13 cellular contexts compared by ENCODE assay signal in genomic region chr2:88602022-88602421, GRCh38. TPM values are rescaled to one million over a fixed set of nuclear protein-coding genes. Genes with fewer than 3 reads are reported as not detected.
DNase-seq lines count a peak whose midpoint lies in the region; ATAC-seq, FAIRE-seq and TF ChIP-seq lines count a peak whose summit lies in the region.
"Had no signal": no experiment of that assay in that cellular context is flagged by ENCODE, and none has a peak within 500 bp of the region (broad histone marks: within the 10 kb centered on the region; RNA-seq: fewer than 3 reads in every experiment).

No MANE protein-coding gene starts in this region.

- H3K27me3 Mint-ChIP-seq in IgD-negative memory B cell (peaks cover 1% of the 10 kb centered on the region), chondrocyte (ENCODE audit: low read depth) (no peaks in the 10 kb centered on the region)

- TF ChIP-seq CTCF in chondrocyte (IDR thresholded peaks at IDR 0.05) (no peak), smooth muscle cell (IDR thresholded peaks at IDR 0.05; ENCODE audit: borderline replicate concordance, insufficient read depth, poor library complexity, severe bottlenecking) (no peak)

- no peak overlapping the region for H3K4me3 ChIP-seq in smooth muscle cell

- peak overlapping the region; percentile 70 for H3K4me2 ChIP-seq in smooth muscle cell

- H3K4me3 Mint-ChIP-seq in IgD-negative memory B cell, result peak overlapping the region in 3 of 4 donors; percentile 37 to 88 (median 52)
- no peak overlapping the region for H3K4me3 Mint-ChIP-seq in chondrocyte (ENCODE audit: unreplicated experiment)
- H3K4me3 Mint-ChIP-seq: T-helper 1 cell treated with Interleukin-12 subunit alpha and Interleukin-12 subunit beta and Interleukin-4 antibody, amounts not matched to agents 30 μg/mL and 1 μg/mL, for 36 hours had no signal

- H3K27ac Mint-ChIP-seq in IgD-negative memory B cell, result peak overlapping the region; percentile 2 to 85 (median 71)
- peak overlapping the region; percentile 43 for H3K27ac Mint-ChIP-seq in chondrocyte (ENCODE audit: unreplicated experiment)
- H3K27ac Mint-ChIP-seq: T-helper 1 cell treated with Interleukin-12 subunit alpha and Interleukin-12 subunit beta and Interleukin-4 antibody, amounts not matched to agents 30 μg/mL and 1 μg/mL, for 36 hours had no signal

- TF ChIP-seq POLR2A in GM12892 (IDR thresholded peaks at IDR 0.05; ENCODE audit: low read depth, low read length), result no peak

- WGBS in smooth muscle cell (ENCODE audit: low lambda C conversion rate), result 35% methylated on average over 4 of the region's 4 CpGs

- DNase-seq in GM12892 (ENCODE audit: insufficient read length) (no peak), chondrocyte (ENCODE audit: low spot score) (no peak), smooth muscle cell (lab: John Stamatoyannopoulos, UW; ENCODE audit: unreplicated experiment) (no peak), DMS153 treated with DMSO at 0.1 percent for 48 hours (lab: John Stamatoyannopoulos, UW; ENCODE audit: unreplicated experiment) (no peak)
- DNase-seq: NCI-H1694 treated with DMSO at 0.1 percent for 48 hours; nucleus accumbens; stimulated activated CD4-positive, alpha-beta T cell treated with anti-CD3 and anti-CD28 coated beads, Interleukin-2, amount 100 ng/mL, for 48 hours had no signal

- ATAC-seq in GM18502 (IDR thresholded peaks at IDR 0.05; ENCODE audit: poor library complexity, unreplicated experiment) (no peak), GM21737 (IDR thresholded peaks at IDR 0.05; ENCODE audit: unreplicated experiment) (no peak)

- H3F3A ChIP-seq in smooth muscle cell (ENCODE audit: low read depth), result peaks cover 27% of the 10 kb centered on the region

- peaks cover 94% of the 10 kb centered on the region for H4K20me1 ChIP-seq in smooth muscle cell (ENCODE audit: low read depth)

- H3K27ac ChIP-seq in smooth muscle cell (ENCODE audit: low read depth), result peak overlapping the region; percentile 92
- H3K27ac ChIP-seq: WERI-Rb-1 had no signal

- H3K36me3 Mint-ChIP-seq in IgD-negative memory B cell (peaks cover 25% of the 10 kb centered on the region), chondrocyte (ENCODE audit: low read depth) (no peaks in the 10 kb centered on the region)

- peaks cover 69% of the 10 kb centered on the region for H3K79me2 ChIP-seq in smooth muscle cell (ENCODE audit: low read depth)

- H2AFZ ChIP-seq in smooth muscle cell (ENCODE audit: low read depth), result no peak overlapping the region

- H3K9ac ChIP-seq in smooth muscle cell (ENCODE audit: low read depth), result no peak overlapping the region

- H3K4me1 Mint-ChIP-seq in IgD-negative memory B cell (peaks cover 62 to 77% (median 74%) of the 10 kb centered on the region in 3 donors), chondrocyte (ENCODE audit: low read depth) (peaks cover 45% of the 10 kb centered on the region)

- H3K4me1 ChIP-seq in smooth muscle cell (ENCODE audit: low read depth), result peaks cover 56% of the 10 kb centered on the region

- H3K27me3 ChIP-seq in smooth muscle cell (ENCODE audit: low read depth), result no peaks in the 10 kb centered on the region

- FAIRE-seq in GM12892 (lab: Jason Lieb, UNC), result peak; percentile 42
- FAIRE-seq: endometrium had no signal

- H3K36me3 ChIP-seq in smooth muscle cell (ENCODE audit: low read depth), result no peaks in the 10 kb centered on the region
- H3K36me3 ChIP-seq: WERI-Rb-1 had no signal

- no peaks in the 10 kb centered on the region for H3K9me3 ChIP-seq in smooth muscle cell (replicated peaks; ENCODE audit: low read depth)

- H3K9me3 Mint-ChIP-seq in IgD-negative memory B cell (no peaks in the 10 kb centered on the region), chondrocyte (ENCODE audit: low read depth) (no peaks in the 10 kb centered on the region)
- H3K9me3 Mint-ChIP-seq: T-helper 1 cell treated with Interleukin-12 subunit alpha and Interleukin-12 subunit beta and Interleukin-4 antibody, amounts not matched to agents 30 μg/mL and 1 μg/mL, for 36 hours had no signal

RNA-seq across cellular contexts. Expression of gene EIF2AK3, which starts 25.2 kb away (rescaled TPM):
- 30.2 TPM for polyA plus RNA-seq in GM12892 (2012; ENCODE audit: missing spikeins)
- 35.1 TPM for polyA plus RNA-seq in IgD-negative memory B cell
- total RNA-seq in chondrocyte, result 18.5 to 19.8 TPM (median 19.3 TPM) in 3 replicates
- 53.4 and 61.6 TPM in 2 replicates for total RNA-seq in smooth muscle cell
- polyA plus RNA-seq in smooth muscle cell, result 16.2 and 18.0 TPM in 2 replicates
